Comparison of ENCODE assay signal across 1 cellular context in genomic region chr4:139940600-139940999, GRCh38.
TF ChIP-seq lines count a peak whose summit lies in the region.

No MANE protein-coding gene starts in this region.

TF ChIP-seq in WTC11, 78 proteins besides CTCF, POLR2A, EP300 and RAD21 (continued from another document):
- TF ChIP-seq E2F1 (CRISPR knock-in tag; IDR thresholded peaks at IDR 0.05) (no peak), ESRRA (CRISPR knock-in tag; IDR thresholded peaks at IDR 0.05; ENCODE audit: borderline replicate concordance) (no peak), ATF1 (CRISPR knock-in tag; IDR thresholded peaks at IDR 0.05) (no peak), ZNF281 (CRISPR knock-in tag; IDR thresholded peaks at IDR 0.05) (no peak), ZSCAN18 (CRISPR knock-in tag; IDR thresholded peaks at IDR 0.05) (no peak)
TF ChIP-seq in WTC11: peak in this region for 0.
